In genomic region chr10:37854606-37855005, GRCh38 we compare ENCODE assay signal across 1 cellular context.
TF ChIP-seq lines count a peak whose summit lies in the region.

No MANE protein-coding gene starts in this region.

TF ChIP-seq in HepG2, 621 proteins besides CTCF, POLR2A, EP300 and RAD21:
- TF ChIP-seq, protein P1, sequence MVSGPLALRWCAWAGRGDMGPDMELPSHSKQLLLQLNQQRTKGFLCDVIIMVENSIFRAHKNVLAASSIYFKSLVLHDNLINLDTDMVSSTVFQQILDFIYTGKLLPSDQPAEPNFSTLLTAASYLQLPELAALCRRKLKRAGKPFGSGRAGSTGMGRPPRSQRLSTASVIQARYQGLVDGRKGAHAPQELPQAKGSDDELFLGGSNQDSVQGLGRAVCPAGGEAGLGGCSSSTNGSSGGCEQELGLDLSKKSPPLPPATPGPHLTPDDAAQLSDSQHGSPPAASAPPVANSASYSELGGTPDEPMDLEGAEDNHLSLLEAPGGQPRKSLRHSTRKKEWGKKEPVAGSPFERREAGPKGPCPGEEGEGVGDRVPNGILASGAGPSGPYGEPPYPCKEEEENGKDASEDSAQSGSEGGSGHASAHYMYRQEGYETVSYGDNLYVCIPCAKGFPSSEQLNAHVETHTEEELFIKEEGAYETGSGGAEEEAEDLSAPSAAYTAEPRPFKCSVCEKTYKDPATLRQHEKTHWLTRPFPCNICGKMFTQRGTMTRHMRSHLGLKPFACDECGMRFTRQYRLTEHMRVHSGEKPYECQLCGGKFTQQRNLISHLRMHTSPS (CRISPR knock-in tag; IDR thresholded peaks at IDR 0.05; ENCODE audit: low read depth) = no peak
- TF ChIP-seq USF2 (IDR thresholded peaks at IDR 0.05; ENCODE audit: low read depth, low read length) (no peak), USF2 (CRISPR knock-in tag; IDR thresholded peaks at IDR 0.05; ENCODE audit: borderline replicate concordance) (no peak), ZBTB33 (CRISPR knock-in tag; IDR thresholded peaks at IDR 0.05) (no peak), MAZ (IDR thresholded peaks at IDR 0.05; ENCODE audit: borderline replicate concordance, low read depth, low read length) (no peak), MAZ (CRISPR knock-in tag; IDR thresholded peaks at IDR 0.05; ENCODE audit: low read depth) (no peak), ZNF841 (CRISPR knock-in tag; IDR thresholded peaks at IDR 0.05; ENCODE audit: borderline replicate concordance) (no peak), MYNN (CRISPR knock-in tag; IDR thresholded peaks at IDR 0.05; ENCODE audit: low read depth) (no peak), ZNF564 (CRISPR knock-in tag; IDR thresholded peaks at IDR 0.05) (no peak), REPIN1 (CRISPR knock-in tag; IDR thresholded peaks at IDR 0.05; ENCODE audit: borderline replicate concordance, low read depth) (no peak), XBP1 (CRISPR knock-in tag; IDR thresholded peaks at IDR 0.05) (no peak), ZHX2 (IDR thresholded peaks at IDR 0.05; ENCODE audit: low read depth) (no peak), ZHX2 (CRISPR knock-in tag; IDR thresholded peaks at IDR 0.05; ENCODE audit: borderline replicate concordance) (no peak), CHD2 (IDR thresholded peaks at IDR 0.05; ENCODE audit: low read depth, low read length) (no peak), HOXA9 (CRISPR knock-in tag; IDR thresholded peaks at IDR 0.05; ENCODE audit: borderline replicate concordance) (no peak), TFDP1 (CRISPR knock-in tag; IDR thresholded peaks at IDR 0.05; ENCODE audit: borderline replicate concordance) (no peak)
- TF ChIP-seq, protein P2, sequence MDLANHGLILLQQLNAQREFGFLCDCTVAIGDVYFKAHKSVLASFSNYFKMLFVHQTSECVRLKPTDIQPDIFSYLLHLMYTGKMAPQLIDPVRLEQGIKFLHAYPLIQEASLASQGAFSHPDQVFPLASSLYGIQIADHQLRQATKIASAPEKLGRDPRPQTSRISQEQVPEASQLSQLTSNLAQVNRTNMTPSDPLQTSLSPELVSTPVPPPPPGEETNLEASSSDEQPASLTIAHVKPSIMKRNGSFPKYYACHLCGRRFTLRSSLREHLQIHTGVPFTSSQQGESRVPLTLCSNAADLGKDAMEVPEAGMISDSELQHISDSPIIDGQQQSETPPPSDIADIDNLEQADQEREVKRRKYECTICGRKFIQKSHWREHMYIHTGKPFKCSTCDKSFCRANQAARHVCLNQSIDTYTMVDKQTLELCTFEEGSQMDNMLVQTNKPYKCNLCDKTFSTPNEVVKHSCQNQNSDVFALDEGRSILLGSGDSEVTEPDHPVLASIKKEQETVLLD (CRISPR knock-in tag; IDR thresholded peaks at IDR 0.05; ENCODE audit: low read depth) = no peak
